24 cellular contexts compared by ENCODE assay signal in genomic region chr9:121388140-121388925, GRCh38.
"Had no signal": no experiment of that assay in that cellular context is flagged by ENCODE, and none has a peak within 500 bp of the region (broad histone marks: within the 10 kb centered on the region; RNA-seq: fewer than 3 reads in every experiment).

No MANE protein-coding gene starts in this region.

- H3K27ac Mint-ChIP-seq: activated B cell treated with CpG ODN at 0.5 μM for 24 hours; activated CD4-positive, alpha-beta T cell treated with anti-CD3 and anti-CD28 coated beads for 36 hours; activated T-helper 1 cell treated with anti-CD3 and anti-CD28 coated beads, Interleukin-12 subunit alpha, Interleukin-12 subunit beta, Interleukin-2, Interleukin-4 antibody, amounts not matched to agents 30 ng/mL and 10 ng/mL and 1 ng/mL, durations not matched to agents 14 hours and 24 hours and 36 hours; natural killer cell treated with Interleukin-12 subunit alpha and Interleukin-12 subunit beta and Interleukin-15 and Interleukin-18, amount 100 ng/mL, for 72 hours; T-helper 2 cell treated with Interferon-gamma antibody and Interleukin-4, amounts not matched to agents 5 μg/mL and 100 μg/mL, for 36 hours had no signal

- H3K36me3 ChIP-seq: esophagus muscularis mucosa, left ventricle myocardium inferior, spleen, tibial nerve had no signal

- H3K27me3 ChIP-seq: esophagus muscularis mucosa, spleen, tibial nerve had no signal

- ATAC-seq: activated CD4-positive, alpha-beta T cell treated with anti-CD3 and anti-CD28 coated beads for 36 hours; mucosa of descending colon; natural killer cell treated with Interleukin-12 subunit alpha and Interleukin-12 subunit beta and Interleukin-15 and Interleukin-18, amount 100 ng/mL, for 72 hours; right cardiac atrium had no signal

- H3K4me1 Mint-ChIP-seq: activated B cell treated with CpG ODN at 0.5 μM for 24 hours had no signal

- H3K4me3 Mint-ChIP-seq: activated B cell treated with CpG ODN at 0.5 μM for 24 hours; activated CD4-positive, alpha-beta T cell treated with anti-CD3 and anti-CD28 coated beads for 36 hours; activated T-helper 1 cell treated with anti-CD3 and anti-CD28 coated beads, Interleukin-12 subunit alpha, Interleukin-12 subunit beta, Interleukin-2, Interleukin-4 antibody, amounts not matched to agents 30 ng/mL and 10 ng/mL and 1 ng/mL, durations not matched to agents 14 hours and 24 hours and 36 hours; central memory CD8-positive, alpha-beta T cell; natural killer cell treated with Interleukin-12 subunit alpha and Interleukin-12 subunit beta and Interleukin-15 and Interleukin-18, amount 100 ng/mL, for 72 hours; T-helper 2 cell treated with Interferon-gamma antibody and Interleukin-4, amounts not matched to agents 5 μg/mL and 100 μg/mL, for 36 hours had no signal

- H3K27ac ChIP-seq: esophagus muscularis mucosa, left ventricle myocardium inferior, spleen, tibial nerve had no signal

- H3K9me3 Mint-ChIP-seq: activated B cell treated with CpG ODN at 0.5 μM for 24 hours; activated T-helper 1 cell treated with anti-CD3 and anti-CD28 coated beads, Interleukin-12 subunit alpha, Interleukin-12 subunit beta, Interleukin-2, Interleukin-4 antibody, amounts not matched to agents 30 ng/mL and 10 ng/mL and 1 ng/mL, durations not matched to agents 14 hours and 24 hours and 36 hours; central memory CD8-positive, alpha-beta T cell; natural killer cell treated with Interleukin-12 subunit alpha and Interleukin-12 subunit beta and Interleukin-15 and Interleukin-18, amount 100 ng/mL, for 72 hours; T-helper 2 cell treated with Interferon-gamma antibody and Interleukin-4, amounts not matched to agents 5 μg/mL and 100 μg/mL, for 36 hours had no signal

- H3K27me3 Mint-ChIP-seq: activated B cell treated with CpG ODN at 0.5 μM for 24 hours; central memory CD8-positive, alpha-beta T cell had no signal

- H3K4me3 ChIP-seq: esophagus muscularis mucosa, left ventricle myocardium inferior, lung, mucosa of descending colon, spleen, tibial nerve had no signal

- H3K36me3 Mint-ChIP-seq: natural killer cell treated with Interleukin-12 subunit alpha and Interleukin-12 subunit beta and Interleukin-15 and Interleukin-18, amount 100 ng/mL, for 72 hours had no signal

- H3K4me1 ChIP-seq: esophagus muscularis mucosa, left ventricle myocardium inferior, tibial nerve had no signal

- DNase-seq: activated B cell treated with CpG ODN at 0.5 μM for 24 hours; activated CD4-positive, alpha-beta T cell treated with anti-CD3 and anti-CD28 coated beads for 36 hours; activated CD4-positive, alpha-beta T cell treated with anti-CD3 and anti-CD28 coated beads, Interleukin-2, amount 50 U/mL, for 4 hours; activated CD8-positive, alpha-beta memory T cell treated with anti-CD3 and anti-CD28 coated beads for 24 hours; activated effector memory CD4-positive, alpha-beta T cell treated with anti-CD3 and anti-CD28 coated beads, Interleukin-2, amount 50 U/mL, for 16 hours; activated naive CD4-positive, alpha-beta T cell treated with anti-CD3 and anti-CD28 coated beads, Interleukin-2, amount 50 U/mL, for 16 hours; amygdala; dermis blood vessel endothelial cell; effector CD4-positive, alpha-beta T cell; glutamatergic neuron; islet precursor cell; left ventricle myocardium inferior; mucosa of descending colon; posterior cingulate gyrus; right cardiac atrium; spleen; stimulated activated naive CD4-positive, alpha-beta T cell treated with Interleukin-2 at 50 U/mL for 16 hours had no signal

- H3K9me3 ChIP-seq: esophagus muscularis mucosa, left ventricle myocardium inferior, mucosa of descending colon, spleen, tibial nerve had no signal
